ENCODE assay signal across 1 cellular context in genomic region chr1:203175237-203176181, GRCh38.
TF ChIP-seq lines count a peak whose summit lies in the region.

A gene with protein sequence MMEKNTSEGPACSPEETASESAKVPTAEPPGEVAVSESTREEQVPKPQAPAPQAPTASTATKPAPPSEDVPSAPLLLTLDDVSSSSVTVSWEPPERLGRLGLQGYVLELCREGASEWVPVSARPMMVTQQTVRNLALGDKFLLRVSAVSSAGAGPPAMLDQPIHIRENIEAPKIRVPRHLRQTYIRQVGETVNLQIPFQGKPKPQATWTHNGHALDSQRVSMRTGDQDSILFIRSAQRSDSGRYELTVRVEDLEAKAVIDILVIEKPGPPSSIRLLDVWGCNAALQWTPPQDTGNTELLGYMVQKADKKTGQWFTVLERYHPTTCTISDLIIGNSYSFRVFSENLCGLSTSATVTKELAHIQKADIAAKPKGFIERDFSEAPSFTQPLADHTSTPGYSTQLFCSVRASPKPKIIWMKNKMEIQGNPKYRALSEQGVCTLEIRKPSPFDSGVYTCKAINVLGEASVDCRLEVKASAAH (minus strand): TSS chr1:203175826. CDS start chr1:203175755, 71 bp downstream.

TF ChIP-seq in H1, 55 proteins besides CTCF, POLR2A, EP300 and RAD21:
- TF ChIP-seq, protein P1, sequence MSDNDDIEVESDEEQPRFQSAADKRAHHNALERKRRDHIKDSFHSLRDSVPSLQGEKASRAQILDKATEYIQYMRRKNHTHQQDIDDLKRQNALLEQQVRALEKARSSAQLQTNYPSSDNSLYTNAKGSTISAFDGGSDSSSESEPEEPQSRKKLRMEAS (IDR thresholded peaks at IDR 0.05): no peak
- TF ChIP-seq EGR1 (IDR thresholded peaks at IDR 0.05; ENCODE audit: borderline replicate concordance, low read depth, low read length) (no peak), EZH2 (IDR thresholded peaks at IDR 0.05; ENCODE audit: low read depth, low read length, severe bottlenecking) (no peak), POU5F1 (IDR thresholded peaks at IDR 0.05; ENCODE audit: low read depth, low read length) (no peak), ZNF274 (IDR thresholded peaks at IDR 0.05; ENCODE audit: borderline replicate concordance, extremely low read depth, low read length) (no peak), RXRA (IDR thresholded peaks at IDR 0.05; ENCODE audit: insufficient read depth, low read depth, low read length) (no peak), SIN3A (conservative IDR thresholded peaks at IDR 0.05 in 1 of 2, IDR thresholded peaks at IDR 0.05 in 1 of 2; ENCODE audit: low read depth in 1 of 2, low read length in 2 of 2) (no peak), SUZ12 (IDR thresholded peaks at IDR 0.05; ENCODE audit: low read length) (no peak), GTF2F1 (IDR thresholded peaks at IDR 0.05; ENCODE audit: borderline replicate concordance, low read depth, low read length) (no peak), FOSL1 (IDR thresholded peaks at IDR 0.05; ENCODE audit: insufficient read depth, low read depth, low read length) (no peak), HDAC6 (IDR thresholded peaks at IDR 0.05; ENCODE audit: low read depth, low read length) (no peak), CREB1 (IDR thresholded peaks at IDR 0.05) (no peak), BCL11A (IDR thresholded peaks at IDR 0.05; ENCODE audit: low read depth in 2 of 2, low read length in 2 of 2) (no peak), SIX5 (IDR thresholded peaks at IDR 0.05; ENCODE audit: low read depth, low read length) (no peak), CEBPB (IDR thresholded peaks at IDR 0.05; ENCODE audit: low read depth, low read length) (no peak), SIRT6 (IDR thresholded peaks at IDR 0.05; ENCODE audit: low read length) (no peak), PHF8 (conservative IDR thresholded peaks at IDR 0.05; ENCODE audit: low read depth, low read length) (no peak)
- TF ChIP-seq, protein P2, sequence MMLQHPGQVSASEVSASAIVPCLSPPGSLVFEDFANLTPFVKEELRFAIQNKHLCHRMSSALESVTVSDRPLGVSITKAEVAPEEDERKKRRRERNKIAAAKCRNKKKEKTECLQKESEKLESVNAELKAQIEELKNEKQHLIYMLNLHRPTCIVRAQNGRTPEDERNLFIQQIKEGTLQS (IDR thresholded peaks at IDR 0.05; ENCODE audit: insufficient read depth, low read depth, low read length): no peak
